In the genomic region with DNA sequence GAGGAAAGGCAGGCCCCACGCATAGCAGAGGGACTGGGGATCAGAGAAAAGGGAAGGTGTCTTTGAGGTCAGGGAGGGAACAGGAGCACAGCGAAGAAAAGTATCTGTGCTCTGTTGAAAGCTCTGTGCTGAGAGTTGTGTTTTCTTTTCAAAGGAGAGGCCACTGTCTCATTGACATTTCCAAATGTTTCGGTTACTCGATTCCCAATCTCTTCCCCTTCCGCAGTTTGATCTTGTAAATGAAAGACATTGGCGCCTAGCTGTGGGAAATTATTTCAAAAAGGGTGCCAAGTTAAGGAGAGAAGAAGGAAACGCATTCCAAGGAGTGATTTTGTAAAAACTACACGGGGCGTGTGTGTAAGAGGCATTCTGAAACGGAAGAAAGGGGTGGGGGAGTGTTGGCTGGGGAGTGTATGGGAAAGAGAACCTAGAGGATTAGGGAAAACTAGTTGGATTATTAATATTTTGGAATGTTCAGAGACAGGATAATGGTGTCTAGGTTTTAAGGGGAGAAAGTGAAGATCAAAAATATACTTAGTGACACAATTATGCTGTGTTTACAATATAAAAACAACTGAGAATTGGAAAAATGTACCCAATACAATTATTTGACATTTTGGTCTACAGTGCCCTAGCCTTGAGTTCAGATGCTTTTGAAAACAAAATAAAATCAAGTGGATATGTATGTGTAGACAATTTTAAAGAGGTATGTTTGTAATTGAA, we compare ENCODE assay signal across 8 cellular contexts. TPM values are rescaled to one million over a fixed set of nuclear protein-coding genes. Genes with fewer than 3 reads are reported as not detected.
DNase-seq lines count a peak whose midpoint lies in the region; FAIRE-seq and TF ChIP-seq lines count a peak whose summit lies in the region.

No MANE protein-coding gene starts in this region.

- H3K36me3 ChIP-seq in HUES64 (ENCODE audit: insufficient read depth, low read length) (no peaks in the 10 kb centered on the region), astrocyte (ENCODE audit: insufficient read depth, low read length) (no peaks in the 10 kb centered on the region), stomach smooth muscle (ENCODE audit: control insufficient read depth in 2 of 2, insufficient read depth in 2 of 2, low read length in 2 of 2) (no peaks in the 10 kb centered on the region)

- peaks cover 4% of the 10 kb centered on the region for H3K9me3 Mint-ChIP-seq in activated CD4-positive, alpha-beta T cell treated with anti-CD3 and anti-CD28 coated beads, Interleukin-2, amount 10 ng/mL, durations not matched to agents 24 days and 14 days
- H3K9me3 Mint-ChIP-seq in astrocyte (ENCODE audit: unreplicated experiment), result no peaks in the 10 kb centered on the region

- peak overlapping the region; percentile 75 for H3K27ac Mint-ChIP-seq in activated CD4-positive, alpha-beta T cell treated with anti-CD3 and anti-CD28 coated beads, Interleukin-2, amount 10 ng/mL, durations not matched to agents 24 days and 14 days
- H3K27ac Mint-ChIP-seq in astrocyte (ENCODE audit: unreplicated experiment), result peak overlapping the region; percentile 93

- H3K9ac ChIP-seq in HUES64 (ENCODE audit: low read depth, low read length), result peak overlapping the region; percentile 62
- peak overlapping the region; percentile 85 for H3K9ac ChIP-seq in astrocyte (ENCODE audit: low read length)
- H3K9ac ChIP-seq in stomach smooth muscle (ENCODE audit: low read length in 2 of 2), result peak overlapping the region; percentile 83 to 97

- no peak for DNase-seq in activated CD4-positive, alpha-beta T cell treated with anti-CD3 and anti-CD28 coated beads, Interleukin-2, amount 10 ng/mL, durations not matched to agents 24 days and 14 days
- no peak for DNase-seq in activated CD4-positive, alpha-beta T cell treated with anti-CD3 and anti-CD28 coated beads, Interleukin-2, amount 50 U/mL, for 1 hour
- DNase-seq in astrocyte (ENCODE audit: low read depth) (peak; percentile 9), inferior parietal cortex (ENCODE audit: extremely low spot score) (peak; percentile 29), foreskin melanocyte (no peak), HuH-7 (ENCODE audit: low spot score) (no peak)

- WGBS in HUES64, result under 1% methylated on average over 10 of the region's 10 CpGs

- H3K4me2 ChIP-seq in astrocyte (ENCODE audit: low read length), result peak overlapping the region; percentile 93

- H3K9me3 ChIP-seq in HUES64 (ENCODE audit: insufficient read depth, low read depth, low read length) (no peaks in the 10 kb centered on the region), astrocyte (ENCODE audit: insufficient read depth, low read depth, low read length) (no peaks in the 10 kb centered on the region), stomach smooth muscle (ENCODE audit: control insufficient read depth in 2 of 2, low read length in 2 of 2) (no peaks in the 10 kb centered on the region)

- H3K27ac ChIP-seq in HUES64 (ENCODE audit: low read depth, low read length) (no peak overlapping the region; the same call in 1 of the 2 replicates), astrocyte (ENCODE audit: low read depth, low read length) (peak overlapping the region; percentile 29), stomach smooth muscle (ENCODE audit: low read length) (peak overlapping the region; percentile 37)

- H3K4me1 Mint-ChIP-seq in activated CD4-positive, alpha-beta T cell treated with anti-CD3 and anti-CD28 coated beads, Interleukin-2, amount 10 ng/mL, durations not matched to agents 24 days and 14 days, result peaks cover 27% of the 10 kb centered on the region
- H3K4me1 Mint-ChIP-seq in astrocyte (ENCODE audit: low read depth, unreplicated experiment), result peaks cover 7% of the 10 kb centered on the region

- FAIRE-seq in astrocyte (lab: Jason Lieb, UNC), result no peak

- TF ChIP-seq CTCF in astrocyte (IDR thresholded peaks at IDR 0.05; ENCODE audit: insufficient read depth, low read depth, low read length), result no peak

- peaks cover 8% of the 10 kb centered on the region for H3K36me3 Mint-ChIP-seq in activated CD4-positive, alpha-beta T cell treated with anti-CD3 and anti-CD28 coated beads, Interleukin-2, amount 10 ng/mL, durations not matched to agents 24 days and 14 days (ENCODE audit: low read depth)
- no peaks in the 10 kb centered on the region for H3K36me3 Mint-ChIP-seq in astrocyte (ENCODE audit: low read depth, unreplicated experiment)

- H2AFZ ChIP-seq in astrocyte (ENCODE audit: low read depth, low read length), result peak overlapping the region; percentile 52

- H3K27me3 Mint-ChIP-seq in activated CD4-positive, alpha-beta T cell treated with anti-CD3 and anti-CD28 coated beads, Interleukin-2, amount 10 ng/mL, durations not matched to agents 24 days and 14 days, result no peaks in the 10 kb centered on the region
- H3K27me3 Mint-ChIP-seq in astrocyte (ENCODE audit: low read depth, unreplicated experiment), result no peaks in the 10 kb centered on the region

- H3K4me3 ChIP-seq in HUES64 (ENCODE audit: low read length) (peak overlapping the region; percentile 95), astrocyte (ENCODE audit: insufficient read depth, low read depth, low read length) (peak overlapping the region; percentile 87), stomach smooth muscle (ENCODE audit: low read length in 2 of 2) (peak overlapping the region; percentile 96 to 98)

- H4K20me1 ChIP-seq in astrocyte (ENCODE audit: insufficient read depth, low read length), result peaks cover 18% of the 10 kb centered on the region

- H3K4me1 ChIP-seq in HUES64 (ENCODE audit: insufficient read depth, low read length) (peaks cover 22% of the 10 kb centered on the region), astrocyte (ENCODE audit: insufficient read depth, low read length) (peaks cover 12% of the 10 kb centered on the region), stomach smooth muscle (ENCODE audit: control insufficient read depth, insufficient read depth, low read length) (peaks cover 10% of the 10 kb centered on the region)

- peak overlapping the region; percentile 95 for H3K4me3 Mint-ChIP-seq in activated CD4-positive, alpha-beta T cell treated with anti-CD3 and anti-CD28 coated beads, Interleukin-2, amount 10 ng/mL, durations not matched to agents 24 days and 14 days
- H3K4me3 Mint-ChIP-seq in astrocyte (ENCODE audit: unreplicated experiment), result peak overlapping the region; percentile 98

- H3K79me2 ChIP-seq in astrocyte (ENCODE audit: insufficient read depth, low read length), result peaks cover 55% of the 10 kb centered on the region

- intact Hi-C loops in activated CD4-positive, alpha-beta T cell treated with anti-CD3 and anti-CD28 coated beads, Interleukin-2, amount 10 ng/mL, durations not matched to agents 24 days and 14 days (cut with micrococcal nuclease), result loop anchor here (1.0 to 10.0 kb wide), 8 partner anchors 20 to 576 kb away; partner anchors contain the start of genes CEP41 and ZC3HC1

- no peaks in the 10 kb centered on the region for H3K27me3 ChIP-seq in HUES64 (ENCODE audit: insufficient read depth, low read length)
- H3K27me3 ChIP-seq in astrocyte (ENCODE audit: insufficient read depth, low read length), result no peaks in the 10 kb centered on the region
- no peaks in the 10 kb centered on the region for H3K27me3 ChIP-seq in stomach smooth muscle (ENCODE audit: control insufficient read depth in 1 of 2, insufficient read depth in 2 of 2, low read length in 2 of 2)

RNA-seq across cellular contexts. Expression of gene KLHDC10, which starts 0.7 kb away (rescaled TPM):
- 14.4 and 16.8 TPM in 2 replicates for total RNA-seq in activated CD4-positive, alpha-beta T cell treated with anti-CD3 and anti-CD28 coated beads, Interleukin-2, amount 10 ng/mL, durations not matched to agents 24 days and 14 days
- 9.1 TPM for polyA plus RNA-seq in HUES64 (2013, experiment 1 of 2)
- polyA plus RNA-seq in HUES64 (2013, experiment 2 of 2), result 10.8 TPM
- total RNA-seq in astrocyte, result 33.2 and 40.3 TPM in 2 replicates

RNA-seq across cellular contexts. Expression of gene ZC3HC1, which starts 19.9 kb away (rescaled TPM):
- 25.0 and 26.0 TPM in 2 replicates for total RNA-seq in activated CD4-positive, alpha-beta T cell treated with anti-CD3 and anti-CD28 coated beads, Interleukin-2, amount 10 ng/mL, durations not matched to agents 24 days and 14 days
- polyA plus RNA-seq in HUES64 (2013, experiment 1 of 2), result 30.5 TPM
- 33.0 TPM for polyA plus RNA-seq in HUES64 (2013, experiment 2 of 2)
- 22.3 and 25.4 TPM in 2 replicates for total RNA-seq in astrocyte

Comparison
In these comparisons a context has a peak if more than half of its experiments do, and no peak if none do; other contexts are left out.
1. DNase-seq: peak in astrocyte (single experiment) and inferior parietal cortex (single experiment); none in activated CD4-positive, alpha-beta T cell treated with anti-CD3 and anti-CD28 coated beads, Interleukin-2, amount 10 ng/mL, durations not matched to agents 24 days and 14 days (single experiment), activated CD4-positive, alpha-beta T cell treated with anti-CD3 and anti-CD28 coated beads, Interleukin-2, amount 50 U/mL, for 1 hour (single experiment), foreskin melanocyte (single experiment) and HuH-7 (single experiment).
2. Peak in every context shown above with its lines, with median percentiles within 50 percentile points of each other: H3K4me3 ChIP-seq and H3K9ac ChIP-seq.